ENCODE assay signal across 27 cellular contexts in genomic region chr1:68036946-68037345, GRCh38. TPM values are rescaled to one million over a fixed set of nuclear protein-coding genes. Genes with fewer than 3 reads are reported as not detected.
"Had no signal": no experiment of that assay in that cellular context is flagged by ENCODE, and none has a peak within 500 bp of the region (broad histone marks: within the 10 kb centered on the region; RNA-seq: fewer than 3 reads in every experiment).

No MANE protein-coding gene starts in this region.

- H2AFZ ChIP-seq: hepatocyte had no signal

- FAIRE-seq: colon, endothelial cell of umbilical vein, frontal cortex, kidney had no signal

- H3K36me3 ChIP-seq: esophagus muscularis mucosa, gastroesophageal sphincter, heart left ventricle, left ventricle myocardium inferior, lower lobe of right lung had no signal

- ATAC-seq: foreskin keratinocyte, gastroesophageal sphincter, heart left ventricle, left colon, left lobe of liver, lower lobe of right lung, mucosa of descending colon had no signal

- H3K27ac Mint-ChIP-seq: immature natural killer cell, mesothelial cell of epicardium, naive B cell had no signal

- H3K4me2 ChIP-seq: hepatocyte had no signal

- H3K36me3 Mint-ChIP-seq: immature natural killer cell, mesothelial cell of epicardium, naive B cell had no signal

- H3K4me1 Mint-ChIP-seq: immature natural killer cell, naive B cell had no signal

- H3K4me3 Mint-ChIP-seq: immature natural killer cell, mesothelial cell of epicardium, naive B cell had no signal

- H3K4me1 ChIP-seq: esophagus muscularis mucosa, foreskin keratinocyte, gastroesophageal sphincter, heart left ventricle, left ventricle myocardium inferior, lower lobe of right lung had no signal

- DNase-seq: dermis blood vessel endothelial cell; dorsolateral prefrontal cortex; effector CD4-positive, alpha-beta T cell; effector memory CD4-positive, alpha-beta T cell; foreskin keratinocyte; heart left ventricle; hypothalamus; immature natural killer cell; islet precursor cell; kidney; kidney glomerular epithelial cell; left colon; left ventricle myocardium inferior; lower lobe of right lung; mesenchymal stem cell; mucosa of descending colon; naive B cell had no signal

- H3K4me3 ChIP-seq: coronary artery, dorsolateral prefrontal cortex, esophagus muscularis mucosa, gastroesophageal sphincter, heart left ventricle, hepatocyte, left ventricle myocardium inferior, lower lobe of right lung, mucosa of descending colon had no signal

- H3K27me3 ChIP-seq: dorsolateral prefrontal cortex, esophagus muscularis mucosa, gastroesophageal sphincter, heart left ventricle, hepatocyte had no signal

- H3K9me3 ChIP-seq: gastroesophageal sphincter, lower lobe of right lung, mucosa of descending colon had no signal

- H3K27ac ChIP-seq: coronary artery, dorsolateral prefrontal cortex, esophagus muscularis mucosa, foreskin keratinocyte, gastroesophageal sphincter, heart left ventricle, hepatocyte, left ventricle myocardium inferior, lower lobe of right lung had no signal

RNA-seq across cellular contexts. Expression of gene DIRAS3, which starts 13.5 kb away (rescaled TPM):
- total RNA-seq: epithelial cell of proximal tubule had no signal
- polyA plus RNA-seq: immature natural killer cell had no signal
